In the genomic region with DNA sequence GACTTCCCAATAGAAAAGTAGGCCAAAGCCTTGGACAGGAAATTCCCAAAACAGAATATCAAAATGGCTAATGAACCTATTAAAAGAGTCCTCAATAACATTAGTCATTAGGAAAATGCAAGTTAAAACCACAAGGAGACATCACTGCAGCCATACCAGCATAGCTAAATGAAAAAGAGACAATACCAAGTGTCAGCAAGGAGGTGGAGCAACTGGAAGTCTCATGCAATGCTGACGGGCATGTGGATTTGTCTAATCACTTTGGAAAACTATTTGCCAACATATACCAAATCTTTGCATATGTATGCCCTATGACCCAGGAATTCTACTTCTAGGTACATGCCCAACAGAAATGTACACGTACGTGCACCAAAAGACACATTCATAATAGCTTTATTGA, we compare ENCODE assay signal across 2 cellular contexts.
A peak's percentile ranks its signal among the peaks of the same experiment; 100 is the strongest.
TF ChIP-seq lines count a peak whose summit lies in the region.

No MANE protein-coding gene starts in this region.

TF ChIP-seq in IMR-90, 13 proteins besides CTCF, POLR2A, EP300 and RAD21:
- TF ChIP-seq RCOR1 (IDR thresholded peaks at IDR 0.05; ENCODE audit: insufficient replicate concordance, low read length) (no peak), MAZ (IDR thresholded peaks at IDR 0.05; ENCODE audit: borderline replicate concordance, low read depth, low read length) (no peak), NFE2L2 (IDR thresholded peaks at IDR 0.05; ENCODE audit: low read depth, low read length) (no peak), FOS (IDR thresholded peaks at IDR 0.05; ENCODE audit: low read depth, low read length) (no peak), BHLHE40 (IDR thresholded peaks at IDR 0.05; ENCODE audit: low read depth, low read length) (no peak), MAFK (IDR thresholded peaks at IDR 0.05; ENCODE audit: low read depth, low read length) (no peak)
- TF ChIP-seq, protein P1, sequence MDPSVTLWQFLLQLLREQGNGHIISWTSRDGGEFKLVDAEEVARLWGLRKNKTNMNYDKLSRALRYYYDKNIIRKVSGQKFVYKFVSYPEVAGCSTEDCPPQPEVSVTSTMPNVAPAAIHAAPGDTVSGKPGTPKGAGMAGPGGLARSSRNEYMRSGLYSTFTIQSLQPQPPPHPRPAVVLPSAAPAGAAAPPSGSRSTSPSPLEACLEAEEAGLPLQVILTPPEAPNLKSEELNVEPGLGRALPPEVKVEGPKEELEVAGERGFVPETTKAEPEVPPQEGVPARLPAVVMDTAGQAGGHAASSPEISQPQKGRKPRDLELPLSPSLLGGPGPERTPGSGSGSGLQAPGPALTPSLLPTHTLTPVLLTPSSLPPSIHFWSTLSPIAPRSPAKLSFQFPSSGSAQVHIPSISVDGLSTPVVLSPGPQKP (IDR thresholded peaks at IDR 0.05; ENCODE audit: borderline replicate concordance, low read depth, low read length) = no peak
TF ChIP-seq in IMR-90: peak in this region for 0.

TF ChIP-seq in K562, 482 proteins besides CTCF, POLR2A, EP300 and RAD21:
- TF ChIP-seq, protein P2, sequence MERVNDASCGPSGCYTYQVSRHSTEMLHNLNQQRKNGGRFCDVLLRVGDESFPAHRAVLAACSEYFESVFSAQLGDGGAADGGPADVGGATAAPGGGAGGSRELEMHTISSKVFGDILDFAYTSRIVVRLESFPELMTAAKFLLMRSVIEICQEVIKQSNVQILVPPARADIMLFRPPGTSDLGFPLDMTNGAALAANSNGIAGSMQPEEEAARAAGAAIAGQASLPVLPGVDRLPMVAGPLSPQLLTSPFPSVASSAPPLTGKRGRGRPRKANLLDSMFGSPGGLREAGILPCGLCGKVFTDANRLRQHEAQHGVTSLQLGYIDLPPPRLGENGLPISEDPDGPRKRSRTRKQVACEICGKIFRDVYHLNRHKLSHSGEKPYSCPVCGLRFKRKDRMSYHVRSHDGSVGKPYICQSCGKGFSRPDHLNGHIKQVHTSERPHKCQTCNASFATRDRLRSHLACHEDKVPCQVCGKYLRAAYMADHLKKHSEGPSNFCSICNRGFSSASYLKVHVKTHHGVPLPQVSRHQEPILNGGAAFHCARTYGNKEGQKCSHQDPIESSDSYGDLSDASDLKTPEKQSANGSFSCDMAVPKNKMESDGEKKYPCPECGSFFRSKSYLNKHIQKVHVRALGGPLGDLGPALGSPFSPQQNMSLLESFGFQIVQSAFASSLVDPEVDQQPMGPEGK (CRISPR knock-in tag; IDR thresholded peaks at IDR 0.05; ENCODE audit: borderline replicate concordance) = no peak
- TF ChIP-seq RBM25 (IDR thresholded peaks at IDR 0.05; ENCODE audit: low read depth, low read length, severe bottlenecking) = peak; percentile 59
